In genomic region chr2:24359129-24359528, GRCh38 we compare ENCODE assay signal across 8 cellular contexts. TPM values are rescaled to one million over a fixed set of nuclear protein-coding genes. Genes with fewer than 3 reads are reported as not detected.
A peak's percentile ranks its signal among the peaks of the same experiment; 100 is the strongest.
DNase-seq lines count a peak whose midpoint lies in the region; ATAC-seq, FAIRE-seq and TF ChIP-seq lines count a peak whose summit lies in the region.

No MANE protein-coding gene starts in this region.

- no peak for FAIRE-seq in A549 (lab: Jason Lieb, UNC)

- H3K36me3 Mint-ChIP-seq in MCF 10A (ENCODE audit: insufficient read depth, unreplicated experiment): peaks cover 7% of the 10 kb centered on the region

- H3K9me3 ChIP-seq in A549 (no peaks in the 10 kb centered on the region), mucosa of descending colon (no peaks in the 10 kb centered on the region)

- peak overlapping the region; percentile 87 for H3K4me3 ChIP-seq in A549
- peak overlapping the region; percentile 85 for H3K4me3 ChIP-seq in HL-60 (replicated peaks; ENCODE audit: insufficient read depth, low read length)
- peak overlapping the region; percentile 98 for H3K4me3 ChIP-seq in mucosa of descending colon

- H3K36me3 ChIP-seq in mucosa of descending colon (ENCODE audit: low read depth): no peaks in the 10 kb centered on the region

- ATAC-seq in A549 (no peak), mucosa of descending colon (no peak), HG03571 (IDR thresholded peaks at IDR 0.05; ENCODE audit: unreplicated experiment) (no peak), GM21825 (IDR thresholded peaks at IDR 0.05; ENCODE audit: unreplicated experiment) (no peak)

- peak overlapping the region; percentile 76 for H3K4me2 ChIP-seq in A549

- no peak for TF ChIP-seq RAD21 in A549 (conservative IDR thresholded peaks at IDR 0.05 in 1 of 2, IDR thresholded peaks at IDR 0.05 in 1 of 2)

- H3K27ac Mint-ChIP-seq in MCF 10A (ENCODE audit: low read depth, unreplicated experiment): peak overlapping the region; percentile 78

- CTCF ChIA-PET in A549 (lab: Yijun Ruan, JAX) (interaction anchor here (0.5 to 0.7 kb wide), 2 partner anchors 21 to 275 kb away, joined by 3 read pairs; no protein-coding TSS in a partner anchor), MCF 10A (lab: Yijun Ruan, JAX) (interaction anchor here (0.7 to 1.1 kb wide), 3 partner anchors 9 to 283 kb away, joined by 3 read pairs; no protein-coding TSS in a partner anchor)

- TF ChIP-seq EP300 in A549 (IDR thresholded peaks at IDR 0.05): no peak

- TSS peak; percentile 46 for BruUV-seq in MCF 10A (replicated peaks; lab: Mats Ljungman, UMichigan)

- H3K4me1 Mint-ChIP-seq in MCF 10A (ENCODE audit: insufficient read depth, unreplicated experiment): peaks cover 13% of the 10 kb centered on the region

- H3K27me3 ChIP-seq in HL-60 (ENCODE audit: insufficient read depth, poor library complexity, severe bottlenecking): no peaks in the 10 kb centered on the region

- H3K9me3 Mint-ChIP-seq in MCF 10A (ENCODE audit: unreplicated experiment): no peaks in the 10 kb centered on the region

- 60% methylated on average over 9 of the region's 9 CpGs for WGBS in A549 (ENCODE audit: missing lambda C conversion rate)

- no peak for TF ChIP-seq POLR2A in A549 (IDR thresholded peaks at IDR 0.05; ENCODE audit: low read length)

- H3K27me3 Mint-ChIP-seq in MCF 10A (ENCODE audit: insufficient read depth, unreplicated experiment): no peaks in the 10 kb centered on the region

- DNase-seq in A549 (ENCODE audit: low read depth in 1 of 2, low spot score in 1 of 2) (no peak), HL-60 (ENCODE audit: low read depth in 1 of 2, low spot score in 1 of 2) (no peak), MCF 10A (ENCODE audit: unreplicated experiment) (no peak), mucosa of descending colon (no peak), NCI-H2171 (lab: John Stamatoyannopoulos, UW) (no peak), SW 1271 (lab: John Stamatoyannopoulos, UW) (no peak)

- H3K4me3 Mint-ChIP-seq in MCF 10A (ENCODE audit: unreplicated experiment): peak overlapping the region; percentile 68

- intact Hi-C loops in MCF 10A (cut with micrococcal nuclease): no loop called here
- intact Hi-C loops in mucosa of descending colon (cut with DNase I, micrococcal nuclease): no loop called here

- POLR2A ChIA-PET in A549 (lab: Yijun Ruan, JAX): interaction anchor here (2.2 kb wide), 1 partner anchor 275 kb away, joined by 13 read pairs; the partner anchor contains the start of gene TP53I3
- POLR2A ChIA-PET in MCF 10A (lab: Yijun Ruan, JAX): interaction anchor here (0.6 to 3.1 kb wide), 18 partner anchors 9 to 442 kb away, joined by 3 to 29 read pairs (median 4); partner anchors contain the start of genes CENPO, PTRHD1, SF3B6 and TP53I3

- H3K27ac ChIP-seq in A549: peak overlapping the region; percentile 96 to 97; a peak in 3 of 6 replicates
- H3K27ac ChIP-seq in HL-60 (replicated peaks): peak overlapping the region; percentile 78; the same call in 1 of the 2 replicates

- TF ChIP-seq CTCF in A549 (IDR thresholded peaks at IDR 0.05) (no peak), HL-60 (IDR thresholded peaks at IDR 0.05; ENCODE audit: insufficient read depth, low read length) (no peak), MCF 10A (IDR thresholded peaks at IDR 0.05; ENCODE audit: unreplicated experiment) (no peak), mucosa of descending colon (IDR thresholded peaks at IDR 0.05) (no peak)

- H3K4me1 ChIP-seq in A549: peaks cover 18% of the 10 kb centered on the region
- peaks cover 14% of the 10 kb centered on the region for H3K4me1 ChIP-seq in mucosa of descending colon (ENCODE audit: low read depth)

TF ChIP-seq in A549, 52 proteins besides CTCF, POLR2A, EP300 and RAD21:
- TF ChIP-seq BHLHE40 (IDR thresholded peaks at IDR 0.05; ENCODE audit: low read depth, low read length): no peak
- TF ChIP-seq NR3C1 (IDR thresholded peaks at IDR 0.05): no peak
- TF ChIP-seq POLR2AphosphoS2 (conservative IDR thresholded peaks at IDR 0.05; ENCODE audit: low read length): no peak
- no peak for TF ChIP-seq NFE2L2 (conservative IDR thresholded peaks at IDR 0.05; ENCODE audit: low read length)
- no peak for TF ChIP-seq CBX2 (IDR thresholded peaks at IDR 0.05; ENCODE audit: borderline replicate concordance, low read depth)
- TF ChIP-seq EHF (CRISPR knock-in tag; IDR thresholded peaks at IDR 0.05): no peak
- TF ChIP-seq HOXB5 (CRISPR knock-in tag; IDR thresholded peaks at IDR 0.05): no peak
- no peak for TF ChIP-seq ZNF302 (CRISPR knock-in tag; IDR thresholded peaks at IDR 0.05)
- TF ChIP-seq RCOR1 (IDR thresholded peaks at IDR 0.05; ENCODE audit: low read depth, low read length): no peak
- TF ChIP-seq HDAC2 (IDR thresholded peaks at IDR 0.05): no peak
- TF ChIP-seq CHD2 (IDR thresholded peaks at IDR 0.05; ENCODE audit: low read length, partially characterized antibody): no peak
- TF ChIP-seq ESRRA (IDR thresholded peaks at IDR 0.05; ENCODE audit: borderline replicate concordance, low read length): no peak
- no peak for TF ChIP-seq REST (IDR thresholded peaks at IDR 0.05)
TF ChIP-seq in A549: peak in this region for 0.

RNA-seq across cellular contexts. Expression of gene ITSN2, which starts 1.2 kb away (rescaled TPM):
- 45.2 and 48.3 TPM in 2 replicates for polyA plus RNA-seq in A549 (2011; rRNA removed)
- polyA plus RNA-seq in A549 (2012; cell fraction: cytosol; rRNA removed): 12.8 and 14.6 TPM in 2 replicates
- polyA plus RNA-seq in A549 (2012; cell fraction: nucleus; rRNA removed): 24.5 and 31.4 TPM in 2 replicates
- 19.4 to 21.4 TPM (median 19.8 TPM) in 3 replicates for polyA plus RNA-seq in A549 (2017; fragmentation: RNase III; extraction: RNeasy Plus Mini Kit Qiagen cat#74134 plus additional on column Dnase treatment)
- 61.6 and 67.3 TPM in 2 replicates for polyA minus RNA-seq in A549 (2011; rRNA and poly(A)+ RNA removed)
- 36.5 and 40.8 TPM in 2 replicates for total RNA-seq in MCF 10A (2022)
- 10 to 100 TPM; 48.4 to 82.8 (median 54.0) TPM for total RNA-seq in mucosa of descending colon
